In the genomic region with DNA sequence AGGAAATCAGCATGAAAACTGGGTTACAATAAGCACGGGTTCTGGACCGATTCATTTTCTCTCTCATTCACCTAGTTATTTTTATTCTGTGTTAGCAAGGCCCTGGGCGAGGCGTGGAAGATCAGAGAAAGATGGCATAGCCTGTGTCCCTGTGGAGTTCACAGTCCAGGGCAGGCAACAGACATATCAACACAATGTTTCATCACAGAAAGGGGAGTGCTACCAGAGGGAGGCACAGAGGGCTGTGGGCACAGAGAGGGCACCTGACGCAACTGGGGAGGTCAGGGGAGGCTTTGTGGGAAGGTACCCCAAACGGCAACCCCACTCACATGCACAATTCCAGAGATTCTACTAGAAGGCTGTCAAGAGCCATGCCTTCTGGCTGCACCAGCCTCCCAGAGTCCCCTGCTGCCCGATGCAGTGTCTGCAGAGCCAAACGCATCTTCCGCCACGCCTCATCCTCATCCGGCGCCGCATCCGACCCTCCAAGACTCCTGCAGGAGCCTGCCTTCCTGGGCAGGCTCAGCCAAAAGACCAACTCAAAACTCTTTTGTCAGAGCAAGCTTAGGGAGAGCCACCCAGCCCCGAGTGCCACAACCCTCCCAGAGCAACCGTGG, we compare ENCODE assay signal across 8 cellular contexts. TPM values are rescaled to one million over a fixed set of nuclear protein-coding genes. Genes with fewer than 3 reads are reported as not detected.
DNase-seq lines count a peak whose midpoint lies in the region; ATAC-seq and TF ChIP-seq lines count a peak whose summit lies in the region.

No MANE protein-coding gene starts in this region.

- peak overlapping the region; percentile 90 for H3K4me3 Mint-ChIP-seq in chondrocyte (ENCODE audit: unreplicated experiment)

- no peak for ATAC-seq in HG02973 (IDR thresholded peaks at IDR 0.05; ENCODE audit: unreplicated experiment)
- no peak for ATAC-seq in HG03457 (IDR thresholded peaks at IDR 0.05; ENCODE audit: unreplicated experiment)

- H3K9me3 ChIP-seq in HUES6 (ENCODE audit: control insufficient read depth, insufficient read depth, low read depth, low read length), result no peaks in the 10 kb centered on the region
- H3K9me3 ChIP-seq in mononuclear cell (ENCODE audit: low read depth, low read length), result no peaks in the 10 kb centered on the region

- no peaks in the 10 kb centered on the region for H3K9me3 Mint-ChIP-seq in chondrocyte (ENCODE audit: low read depth)

- DNase-seq in AG04449 (ENCODE audit: low read depth, low spot score) (no peak), chondrocyte (ENCODE audit: low spot score) (no peak), HuH-7 (ENCODE audit: low spot score) (no peak), HPDE6-E6E7 (ENCODE audit: extremely low spot score) (no peak)

- H3K27me3 ChIP-seq in HUES6 (ENCODE audit: control insufficient read depth, insufficient read depth, low read length) (no peaks in the 10 kb centered on the region), mononuclear cell (ENCODE audit: insufficient read depth, low read length) (no peaks in the 10 kb centered on the region)

- H3K36me3 ChIP-seq in HUES6 (ENCODE audit: control insufficient read depth, insufficient read depth, low read length), result peaks cover 33% of the 10 kb centered on the region

- peak overlapping the region; percentile 84 for H3K27ac Mint-ChIP-seq in chondrocyte (ENCODE audit: unreplicated experiment)

- peaks cover 42% of the 10 kb centered on the region for H3K4me1 Mint-ChIP-seq in chondrocyte (ENCODE audit: low read depth)

- CTCF ChIA-PET in AG04449 (lab: Yijun Ruan, JAX), result interaction anchor here (1.0 to 1.4 kb wide), 2 partner anchors 9 to 56 kb away, joined by 4 to 5 read pairs; no protein-coding TSS in a partner anchor

- H3K27me3 Mint-ChIP-seq in chondrocyte (ENCODE audit: low read depth), result no peaks in the 10 kb centered on the region

- H3K36me3 Mint-ChIP-seq in chondrocyte (ENCODE audit: low read depth), result peaks cover 7% of the 10 kb centered on the region

- H3K27ac ChIP-seq in HUES6 (ENCODE audit: low read depth, low read length), result peak overlapping the region; percentile 79; the same call in 1 of the 2 replicates

- H3K4me1 ChIP-seq in HUES6 (ENCODE audit: control insufficient read depth, insufficient read depth, low read length) (peaks cover 18% of the 10 kb centered on the region), mononuclear cell (ENCODE audit: insufficient read depth, low read length) (peaks cover 31% of the 10 kb centered on the region)

- H3K4me3 ChIP-seq in AG04449 (ENCODE audit: low read depth, low read length) (peak overlapping the region; percentile 85), HUES6 (ENCODE audit: low read depth, low read length) (peak overlapping the region; percentile 98), mononuclear cell (ENCODE audit: low read length) (peak overlapping the region; percentile 70)

- no peak for TF ChIP-seq CTCF in AG04449 (IDR thresholded peaks at IDR 0.05; ENCODE audit: insufficient read depth, low read length, missing control alignments)
- peak; percentile 32 for TF ChIP-seq CTCF in chondrocyte (IDR thresholded peaks at IDR 0.05)

- POLR2A ChIA-PET in AG04449 (lab: Yijun Ruan, JAX), result interaction anchor here (1.0 to 1.3 kb wide), 2 partner anchors 56 to 58 kb away, joined by 5 to 6 read pairs; partner anchors contain the start of gene PDLIM7

- H3K9ac ChIP-seq in HUES6 (ENCODE audit: low read length), result peak overlapping the region; percentile 91

RNA-seq across cellular contexts. Expression of gene FAM193B, which starts 1.4 kb away (rescaled TPM):
- total RNA-seq in chondrocyte (75.2 to 85.9 TPM (median 79.1 TPM) in 3 replicates), mononuclear cell (39.4 TPM)

RNA-seq across cellular contexts. Expression of gene DDX41, which starts 36.2 kb away (rescaled TPM):
- total RNA-seq in chondrocyte (77.2 to 79.0 TPM (median 78.6 TPM) in 3 replicates), mononuclear cell (33.4 TPM)

RNA-seq across cellular contexts. Expression of gene TMED9, which starts 39.1 kb away (rescaled TPM):
- total RNA-seq in chondrocyte (290 to 299 TPM (median 293 TPM) in 3 replicates), mononuclear cell (35.3 TPM)

RNA-seq across cellular contexts. Expression of gene DOK3, which starts 43.3 kb away (rescaled TPM):
- total RNA-seq in chondrocyte (4.7 to 7.7 TPM (median 7.5 TPM) in 3 replicates), mononuclear cell (38.6 TPM)

RNA-seq across cellular contexts. Expression of gene B4GALT7, which starts 47.0 kb away (rescaled TPM):
- 41.4 to 54.4 TPM (median 43.9 TPM) in 3 replicates for total RNA-seq in chondrocyte
- 11.5 TPM for total RNA-seq in mononuclear cell
